17 cellular contexts compared by ENCODE assay signal in the genomic region with DNA sequence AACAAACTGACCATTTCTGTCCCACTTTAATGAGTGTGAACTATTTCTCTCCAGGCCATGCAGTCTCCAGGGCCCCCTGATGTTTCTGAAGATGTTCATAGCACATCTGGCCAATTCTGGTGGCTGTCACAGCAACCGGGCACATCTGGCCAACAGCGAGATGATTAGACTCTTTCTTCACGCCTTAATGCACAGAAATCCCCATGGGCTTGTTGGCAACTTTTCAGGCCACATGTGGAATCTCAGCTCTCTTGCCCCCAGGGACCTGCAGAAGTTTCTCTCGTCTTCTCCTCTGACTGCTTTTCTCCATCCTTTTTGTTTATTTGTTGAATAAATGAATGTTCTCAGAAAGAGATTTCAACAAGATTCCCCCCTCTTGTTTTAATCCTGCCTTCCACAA.
DNase-seq lines count a peak whose midpoint lies in the region; ATAC-seq and TF ChIP-seq lines count a peak whose summit lies in the region.
"Had no signal": no experiment of that assay in that cellular context is flagged by ENCODE, and none has a peak within 500 bp of the region (broad histone marks: within the 10 kb centered on the region; RNA-seq: fewer than 3 reads in every experiment).

No MANE protein-coding gene starts in this region.

- TF ChIP-seq CTCF in A673 (conservative IDR thresholded peaks at IDR 0.05; ENCODE audit: low read depth, low read length): no peak

- H3K4me1 ChIP-seq in A673 (ENCODE audit: insufficient read depth, low read length, poor library complexity, severe bottlenecking) (no peaks in the 10 kb centered on the region), BLaER1 (peaks cover 42% of the 10 kb centered on the region)

- peak overlapping the region; percentile 70 for H3K4me2 ChIP-seq in BLaER1

- H3K27me3 ChIP-seq in A673 (replicated peaks; ENCODE audit: insufficient read depth, low read depth, low read length, poor library complexity) (no peaks in the 10 kb centered on the region), BLaER1 (no peaks in the 10 kb centered on the region)

- H3K9ac ChIP-seq in BLaER1: no peak overlapping the region

- H3K27ac ChIP-seq in A673 (ENCODE audit: low read depth, low read length, poor library complexity, severe bottlenecking) (no peak overlapping the region), BLaER1 (no peak overlapping the region)

- H3K9me3 ChIP-seq in A673 (ENCODE audit: low read depth, low read length, poor library complexity, severe bottlenecking): no peaks in the 10 kb centered on the region
- peaks cover 31% of the 10 kb centered on the region for H3K9me3 ChIP-seq in BLaER1

- H3K4me3 ChIP-seq in A673 (ENCODE audit: low read depth, low read length, poor library complexity, severe bottlenecking) (no peak overlapping the region), BLaER1 (no peak overlapping the region)
- H3K4me3 ChIP-seq: GM12878, K562 had no signal

- POLR2A ChIA-PET in A673 (lab: Charles Lee; ENCODE audit: low non-redundant PET): no interaction called here

- no peaks in the 10 kb centered on the region for H3K36me3 ChIP-seq in A673 (ENCODE audit: insufficient read depth, low read length, poor library complexity, severe bottlenecking)
- no peaks in the 10 kb centered on the region for H3K36me3 ChIP-seq in BLaER1

- intact Hi-C loops in A673 (cut with micrococcal nuclease; ENCODE audit: unreplicated experiment): no loop called here

- CTCF ChIA-PET in A673 (lab: Charles Lee): no interaction called here

- peaks cover 12% of the 10 kb centered on the region; the same call in 1 of the 2 replicates for H4K20me1 ChIP-seq in BLaER1

- DNase-seq in A673 (ENCODE audit: low spot score) (peak; percentile 51), NAMALWA (ENCODE audit: low spot score) (peak; percentile 3), retina (peak; percentile 12), NCI-H524 (lab: John Stamatoyannopoulos, UW) (no peak), activated gamma-delta T cell treated with Interleukin-2 at 50 U/mL for 16 hours (no peak)
- DNase-seq: 8988T; AML-193; Calu3; CD8-positive, alpha-beta T cell; DND-41; EL; H9; IMR-90 had no signal

- BruUV-seq in A673 (replicated peaks; lab: Mats Ljungman, UMichigan): no TSS peak

- no peak for ATAC-seq in HG03354 (IDR thresholded peaks at IDR 0.05; ENCODE audit: poor library complexity, severe bottlenecking, unreplicated experiment)
- ATAC-seq: CD8-positive, alpha-beta T cell; GM12878; K562 had no signal

Comparison
In these comparisons a context has a peak if more than half of its experiments do, and no peak if none do; other contexts are left out.
1. DNase-seq: peak in A673 (single experiment), NAMALWA (single experiment) and retina (single experiment); none in NCI-H524 (0 of 2) and activated gamma-delta T cell treated with Interleukin-2 at 50 U/mL for 16 hours (single experiment).